ENCODE assay signal across 30 cellular contexts in the genomic region with DNA sequence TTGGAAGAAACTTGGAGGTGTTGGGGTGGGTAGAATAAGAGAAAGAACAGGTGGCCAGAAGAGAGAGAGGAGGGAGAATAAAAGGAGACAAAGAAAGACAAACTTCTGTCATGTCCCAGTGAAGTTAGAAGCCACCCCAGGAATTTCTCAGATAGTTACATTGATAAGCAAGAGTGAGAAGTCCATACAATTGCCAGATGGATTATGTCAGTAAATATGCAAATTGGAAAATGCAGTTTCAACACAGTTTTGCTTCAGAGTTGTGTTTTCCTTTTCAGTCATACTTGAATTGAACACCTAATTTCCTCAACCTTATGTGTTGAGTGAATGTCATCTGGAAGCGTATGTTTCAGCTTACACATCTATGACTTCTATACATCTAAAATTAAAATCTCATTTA.
"Had no signal": no experiment of that assay in that cellular context is flagged by ENCODE, and none has a peak within 500 bp of the region (broad histone marks: within the 10 kb centered on the region; RNA-seq: fewer than 3 reads in every experiment).

No MANE protein-coding gene starts in this region.

- H3K9me3 Mint-ChIP-seq: activated CD4-positive, alpha-beta memory T cell treated with anti-CD3 and anti-CD28 coated beads for 36 hours; activated CD4-positive, alpha-beta T cell treated with anti-CD3 and anti-CD28 coated beads, Interleukin-2, amount 10 ng/mL, durations not matched to agents 24 days and 14 days; activated T-helper 1 cell treated with anti-CD3 and anti-CD28 coated beads, Interleukin-12 subunit alpha, Interleukin-12 subunit beta, Interleukin-2, Interleukin-4 antibody, amounts not matched to agents 30 ng/mL and 10 ng/mL and 1 ng/mL, durations not matched to agents 14 hours and 24 hours and 36 hours; nephron; stimulated activated effector memory CD8-positive, alpha-beta T cell treated with anti-CD3 and anti-CD28 coated beads, Interleukin-12 subunit alpha, Interleukin-12 subunit beta, amount 100 ng/mL, for 72 hours; stimulated activated naive CD8-positive, alpha-beta T cell treated with anti-CD3 and anti-CD28 coated beads, Interleukin-15, Interleukin-2, amounts not matched to agents 100 ng/mL and 50 ng/mL, for 24 hours; type B pancreatic cell had no signal

- H3K4me1 Mint-ChIP-seq: stimulated activated effector memory CD8-positive, alpha-beta T cell treated with anti-CD3 and anti-CD28 coated beads, Interleukin-12 subunit alpha, Interleukin-12 subunit beta, amount 100 ng/mL, for 72 hours had no signal

- ATAC-seq: activated CD4-positive, CD25-positive, alpha-beta regulatory T cell treated with anti-CD3 and anti-CD28 coated beads, Interleukin-2, amount 50 U/mL, for 24 hours; esophagus mucosa; foreskin keratinocyte; heart right ventricle; left ventricle myocardium superior; psoas muscle; stimulated activated effector memory CD8-positive, alpha-beta T cell treated with anti-CD3 and anti-CD28 coated beads, Interleukin-12 subunit alpha, Interleukin-12 subunit beta, amount 100 ng/mL, for 72 hours; T-helper 17 cell had no signal

- H3K36me3 ChIP-seq: brain microvascular endothelial cell, heart right ventricle, neutrophil, ovary, sigmoid colon, thoracic aorta, vagina, WERI-Rb-1 had no signal

- H3K4me3 ChIP-seq: heart right ventricle, ovary, psoas muscle, sigmoid colon, thoracic aorta, vagina had no signal

- H3K27ac Mint-ChIP-seq: activated CD4-positive, alpha-beta memory T cell treated with anti-CD3 and anti-CD28 coated beads for 36 hours; activated CD4-positive, alpha-beta T cell treated with anti-CD3 and anti-CD28 coated beads, Interleukin-2, amount 10 ng/mL, durations not matched to agents 24 days and 14 days; activated T-helper 1 cell treated with anti-CD3 and anti-CD28 coated beads, Interleukin-12 subunit alpha, Interleukin-12 subunit beta, Interleukin-2, Interleukin-4 antibody, amounts not matched to agents 30 ng/mL and 10 ng/mL and 1 ng/mL, durations not matched to agents 14 hours and 24 hours and 36 hours; nephron; stimulated activated effector memory CD8-positive, alpha-beta T cell treated with anti-CD3 and anti-CD28 coated beads, Interleukin-12 subunit alpha, Interleukin-12 subunit beta, amount 100 ng/mL, for 72 hours; stimulated activated naive CD8-positive, alpha-beta T cell treated with anti-CD3 and anti-CD28 coated beads, Interleukin-15, Interleukin-2, amounts not matched to agents 100 ng/mL and 50 ng/mL, for 24 hours; type B pancreatic cell had no signal

- DNase-seq: activated CD4-positive, alpha-beta memory T cell treated with anti-CD3 and anti-CD28 coated beads for 36 hours; activated CD4-positive, alpha-beta T cell treated with anti-CD3 and anti-CD28 coated beads, Interleukin-2, amount 10 ng/mL, durations not matched to agents 24 days and 14 days; activated CD8-positive, alpha-beta memory T cell treated with anti-CD3 and anti-CD28 coated beads, Interleukin-2, amount 50 U/mL, for 4 hours; activated gamma-delta T cell treated with Interleukin-2 at 50 U/mL for 16 hours; activated naive CD4-positive, alpha-beta T cell treated with anti-CD3 and anti-CD28 coated beads, Interleukin-2, amount 50 U/mL, for 16 hours; activated T-cell treated with anti-CD3 and anti-CD28 coated beads, Interleukin-2, amount 50 U/mL, for 1 hour; amniotic stem cell; brain microvascular endothelial cell; caudate nucleus; foreskin keratinocyte; heart right ventricle; left ventricle myocardium superior; ovary; psoas muscle; sigmoid colon; small intestine; stimulated activated CD4-positive, alpha-beta T cell treated with anti-CD3 and anti-CD28 coated beads, Interleukin-4, amount 100 ng/mL, for 24 hours; T-helper 17 cell; T1000; WERI-Rb-1 had no signal

- H3K36me3 Mint-ChIP-seq: activated CD4-positive, alpha-beta memory T cell treated with anti-CD3 and anti-CD28 coated beads for 36 hours; stimulated activated effector memory CD8-positive, alpha-beta T cell treated with anti-CD3 and anti-CD28 coated beads, Interleukin-12 subunit alpha, Interleukin-12 subunit beta, amount 100 ng/mL, for 72 hours; type B pancreatic cell had no signal

- H3K4me1 ChIP-seq: foreskin keratinocyte, vagina had no signal

- H3K27me3 ChIP-seq: brain microvascular endothelial cell, foreskin keratinocyte, heart right ventricle, neutrophil, ovary, sigmoid colon, vagina had no signal

- H3K27ac ChIP-seq: brain microvascular endothelial cell, foreskin keratinocyte, neutrophil, ovary, psoas muscle, sigmoid colon, thoracic aorta, vagina, WERI-Rb-1 had no signal

- H3K27me3 Mint-ChIP-seq: activated CD4-positive, alpha-beta memory T cell treated with anti-CD3 and anti-CD28 coated beads for 36 hours; T-helper 17 cell; type B pancreatic cell had no signal

- H3K4me3 Mint-ChIP-seq: activated CD4-positive, alpha-beta memory T cell treated with anti-CD3 and anti-CD28 coated beads for 36 hours; activated CD4-positive, alpha-beta T cell treated with anti-CD3 and anti-CD28 coated beads, Interleukin-2, amount 10 ng/mL, durations not matched to agents 24 days and 14 days; activated T-helper 1 cell treated with anti-CD3 and anti-CD28 coated beads, Interleukin-12 subunit alpha, Interleukin-12 subunit beta, Interleukin-2, Interleukin-4 antibody, amounts not matched to agents 30 ng/mL and 10 ng/mL and 1 ng/mL, durations not matched to agents 14 hours and 24 hours and 36 hours; nephron; stimulated activated effector memory CD8-positive, alpha-beta T cell treated with anti-CD3 and anti-CD28 coated beads, Interleukin-12 subunit alpha, Interleukin-12 subunit beta, amount 100 ng/mL, for 72 hours; stimulated activated naive CD8-positive, alpha-beta T cell treated with anti-CD3 and anti-CD28 coated beads, Interleukin-15, Interleukin-2, amounts not matched to agents 100 ng/mL and 50 ng/mL, for 24 hours; T-helper 17 cell; type B pancreatic cell had no signal
